In the genomic region with DNA sequence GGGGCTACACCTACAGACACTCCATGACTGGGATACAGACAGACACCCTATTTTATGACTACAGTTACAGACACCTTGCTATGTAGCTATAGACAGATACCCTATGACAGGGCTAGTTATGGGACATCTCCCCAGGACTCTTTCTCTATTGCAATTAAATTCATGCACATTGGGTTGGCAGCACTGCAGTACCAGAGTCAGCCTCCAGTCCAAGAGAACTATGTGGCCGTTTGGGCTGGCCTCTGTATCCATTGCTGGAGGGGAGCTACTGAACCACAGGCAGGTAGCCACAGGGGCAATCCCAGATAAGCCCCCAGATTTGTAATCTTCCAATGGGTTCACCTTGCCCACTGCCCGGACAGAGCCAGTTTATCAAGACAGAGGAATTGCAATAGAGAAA, we compare ENCODE assay signal across 1 cellular context.
TF ChIP-seq lines count a peak whose summit lies in the region.

No MANE protein-coding gene starts in this region.

TF ChIP-seq in SK-N-SH treated with all-trans-retinoic acid at 6 μM for 48 hours, 23 proteins besides CTCF, POLR2A, EP300 and RAD21 (continued from another document):
- TF ChIP-seq, protein P1, sequence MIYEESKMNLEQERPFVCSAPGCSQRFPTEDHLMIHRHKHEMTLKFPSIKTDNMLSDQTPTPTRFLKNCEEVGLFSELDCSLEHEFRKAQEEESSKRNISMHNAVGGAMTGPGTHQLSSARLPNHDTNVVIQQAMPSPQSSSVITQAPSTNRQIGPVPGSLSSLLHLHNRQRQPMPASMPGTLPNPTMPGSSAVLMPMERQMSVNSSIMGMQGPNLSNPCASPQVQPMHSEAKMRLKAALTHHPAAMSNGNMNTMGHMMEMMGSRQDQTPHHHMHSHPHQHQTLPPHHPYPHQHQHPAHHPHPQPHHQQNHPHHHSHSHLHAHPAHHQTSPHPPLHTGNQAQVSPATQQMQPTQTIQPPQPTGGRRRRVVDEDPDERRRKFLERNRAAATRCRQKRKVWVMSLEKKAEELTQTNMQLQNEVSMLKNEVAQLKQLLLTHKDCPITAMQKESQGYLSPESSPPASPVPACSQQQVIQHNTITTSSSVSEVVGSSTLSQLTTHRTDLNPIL (CRISPR knock-in tag; IDR thresholded peaks at IDR 0.05; ENCODE audit: low read depth): no peak
- TF ChIP-seq ZNF8 (CRISPR knock-in tag; IDR thresholded peaks at IDR 0.05): no peak
- TF ChIP-seq PPARA (CRISPR knock-in tag; IDR thresholded peaks at IDR 0.05; ENCODE audit: borderline replicate concordance): no peak
- TF ChIP-seq, protein P2, sequence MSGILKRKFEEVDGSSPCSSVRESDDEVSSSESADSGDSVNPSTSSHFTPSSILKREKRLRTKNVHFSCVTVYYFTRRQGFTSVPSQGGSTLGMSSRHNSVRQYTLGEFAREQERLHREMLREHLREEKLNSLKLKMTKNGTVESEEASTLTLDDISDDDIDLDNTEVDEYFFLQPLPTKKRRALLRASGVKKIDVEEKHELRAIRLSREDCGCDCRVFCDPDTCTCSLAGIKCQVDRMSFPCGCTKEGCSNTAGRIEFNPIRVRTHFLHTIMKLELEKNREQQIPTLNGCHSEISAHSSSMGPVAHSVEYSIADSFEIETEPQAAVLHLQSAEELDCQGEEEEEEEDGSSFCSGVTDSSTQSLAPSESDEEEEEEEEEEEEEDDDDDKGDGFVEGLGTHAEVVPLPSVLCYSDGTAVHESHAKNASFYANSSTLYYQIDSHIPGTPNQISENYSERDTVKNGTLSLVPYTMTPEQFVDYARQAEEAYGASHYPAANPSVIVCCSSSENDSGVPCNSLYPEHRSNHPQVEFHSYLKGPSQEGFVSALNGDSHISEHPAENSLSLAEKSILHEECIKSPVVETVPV (CRISPR knock-in tag; IDR thresholded peaks at IDR 0.05): no peak
- no peak for TF ChIP-seq ZNF565 (CRISPR knock-in tag; conservative IDR thresholded peaks at IDR 0.05; ENCODE audit: low read depth)
- no peak for TF ChIP-seq OSR1 (CRISPR knock-in tag; IDR thresholded peaks at IDR 0.05)
- TF ChIP-seq ZNF70 (CRISPR knock-in tag; IDR thresholded peaks at IDR 0.05): no peak
- TF ChIP-seq ZC3H10 (CRISPR knock-in tag; IDR thresholded peaks at IDR 0.05): no peak
- no peak for TF ChIP-seq ZFP30 (CRISPR knock-in tag; IDR thresholded peaks at IDR 0.05)
- no peak for TF ChIP-seq ISL1 (CRISPR knock-in tag; IDR thresholded peaks at IDR 0.05)
- TF ChIP-seq, protein P3, sequence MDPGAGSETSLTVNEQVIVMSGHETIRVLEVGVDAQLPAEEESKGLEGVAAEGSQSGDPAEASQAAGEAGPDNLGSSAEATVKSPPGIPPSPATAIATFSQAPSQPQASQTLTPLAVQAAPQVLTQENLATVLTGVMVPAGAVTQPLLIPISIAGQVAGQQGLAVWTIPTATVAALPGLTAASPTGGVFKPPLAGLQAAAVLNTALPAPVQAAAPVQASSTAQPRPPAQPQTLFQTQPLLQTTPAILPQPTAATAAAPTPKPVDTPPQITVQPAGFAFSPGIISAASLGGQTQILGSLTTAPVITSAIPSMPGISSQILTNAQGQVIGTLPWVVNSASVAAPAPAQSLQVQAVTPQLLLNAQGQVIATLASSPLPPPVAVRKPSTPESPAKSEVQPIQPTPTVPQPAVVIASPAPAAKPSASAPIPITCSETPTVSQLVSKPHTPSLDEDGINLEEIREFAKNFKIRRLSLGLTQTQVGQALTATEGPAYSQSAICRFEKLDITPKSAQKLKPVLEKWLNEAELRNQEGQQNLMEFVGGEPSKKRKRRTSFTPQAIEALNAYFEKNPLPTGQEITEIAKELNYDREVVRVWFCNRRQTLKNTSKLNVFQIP (CRISPR knock-in tag; IDR thresholded peaks at IDR 0.05; ENCODE audit: borderline replicate concordance, low read depth): no peak
- TF ChIP-seq TOX (CRISPR knock-in tag; IDR thresholded peaks at IDR 0.05; ENCODE audit: borderline replicate concordance): no peak
- no peak for TF ChIP-seq ESRRG (CRISPR knock-in tag; IDR thresholded peaks at IDR 0.05)
- TF ChIP-seq SNAI2 (CRISPR knock-in tag; IDR thresholded peaks at IDR 0.05): no peak
- no peak for TF ChIP-seq ARNTL (CRISPR knock-in tag; IDR thresholded peaks at IDR 0.05; ENCODE audit: borderline replicate concordance, low read depth)
- no peak for TF ChIP-seq CSDC2 (CRISPR knock-in tag; IDR thresholded peaks at IDR 0.05)
- TF ChIP-seq TCF4 (CRISPR knock-in tag; IDR thresholded peaks at IDR 0.05; ENCODE audit: borderline replicate concordance): no peak
